ENCODE assay signal across 8 cellular contexts in the genomic region with DNA sequence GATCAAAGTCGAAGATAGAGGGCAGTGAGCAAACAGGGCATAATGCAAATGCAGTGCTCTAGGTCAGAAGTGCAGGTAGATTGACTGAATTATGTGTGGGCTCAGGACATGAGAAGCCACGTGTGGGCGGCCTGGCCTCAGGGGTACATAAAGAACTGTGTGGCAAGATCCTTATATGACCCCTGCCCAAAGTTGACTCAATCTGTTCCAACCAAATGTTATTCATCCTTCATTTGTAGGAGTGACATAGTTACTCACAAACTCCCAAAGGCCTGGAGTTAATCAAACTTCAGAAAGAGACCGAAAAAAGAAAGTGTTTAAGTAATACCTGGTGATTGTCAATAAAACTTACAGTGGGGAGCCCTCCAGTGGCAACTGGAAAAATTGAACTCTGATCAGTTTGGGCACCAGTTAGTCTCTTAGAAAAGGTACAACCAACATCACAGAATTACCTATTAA.
DNase-seq lines count a peak whose midpoint lies in the region; TF ChIP-seq lines count a peak whose summit lies in the region.

No MANE protein-coding gene starts in this region.

- no peaks in the 10 kb centered on the region for H3K36me3 ChIP-seq in A673 (ENCODE audit: insufficient read depth, low read length, poor library complexity, severe bottlenecking)
- H3K36me3 ChIP-seq in esophagus squamous epithelium, result no peaks in the 10 kb centered on the region
- no peaks in the 10 kb centered on the region for H3K36me3 ChIP-seq in prostate gland

- TF ChIP-seq POLR2A in esophagus squamous epithelium (IDR thresholded peaks at IDR 0.05) (no peak), prostate gland (IDR thresholded peaks at IDR 0.05) (no peak)

- H3K9me3 ChIP-seq in A673 (ENCODE audit: low read depth, low read length, poor library complexity, severe bottlenecking), result no peaks in the 10 kb centered on the region
- no peaks in the 10 kb centered on the region for H3K9me3 ChIP-seq in esophagus squamous epithelium
- H3K9me3 ChIP-seq in prostate gland, result no peaks in the 10 kb centered on the region

- intact Hi-C loops in A673 (cut with micrococcal nuclease; ENCODE audit: unreplicated experiment) (no loop called here), esophagus squamous epithelium (cut with DNase I) (no loop called here), prostate gland (cut with DNase I) (loop anchor here (10.0 kb wide), 2 partner anchors 114 to 1024 kb away; a partner anchor contains a TSS)

- WGBS in esophagus squamous epithelium, 2 donors, result 53 to 59% methylated on average over 4 of the region's 4 CpGs
- WGBS in prostate gland, result 61% methylated on average over 4 of the region's 4 CpGs

- CTCF ChIA-PET in A673 (lab: Charles Lee), result no interaction called here

- H3K27ac ChIP-seq in A673 (ENCODE audit: low read depth, low read length, poor library complexity, severe bottlenecking) (no peak overlapping the region), esophagus squamous epithelium (no peak overlapping the region), prostate gland (no peak overlapping the region)

- peak; percentile 47; the same call in 1 of the 2 replicates for TF ChIP-seq CTCF in A673 (conservative IDR thresholded peaks at IDR 0.05; ENCODE audit: low read depth, low read length)
- TF ChIP-seq CTCF in GM12864 (IDR thresholded peaks at IDR 0.05; ENCODE audit: low read depth, low read length, missing control alignments), result peak; percentile 31
- peak in 5 of 6 experiments; percentile 26 to 61 (median 41) for TF ChIP-seq CTCF in esophagus squamous epithelium (IDR thresholded peaks at IDR 0.05)
- peak; percentile 63 for TF ChIP-seq CTCF in retinal pigment epithelial cell (conservative IDR thresholded peaks at IDR 0.05; ENCODE audit: low read depth, low read length)
- TF ChIP-seq CTCF in prostate gland (IDR thresholded peaks at IDR 0.05), result peak in 1 of 4 experiments; percentile 33

- no peaks in the 10 kb centered on the region for H3K4me1 ChIP-seq in A673 (ENCODE audit: insufficient read depth, low read length, poor library complexity, severe bottlenecking)
- no peaks in the 10 kb centered on the region for H3K4me1 ChIP-seq in esophagus squamous epithelium
- H3K4me1 ChIP-seq in prostate gland (replicated peaks), result no peaks in the 10 kb centered on the region

- DNase-seq in A673 (ENCODE audit: low spot score) (peak; percentile 15), GM12864 (ENCODE audit: low read depth) (no peak), NCI-H460 (ENCODE audit: extremely low read depth, low read depth) (peak; percentile 4), esophagus squamous epithelium (lab: John Stamatoyannopoulos, UW) (no peak), retinal pigment epithelial cell (ENCODE audit: low read depth) (no peak), GOT3 (lab: John Stamatoyannopoulos, UW) (no peak), DMS114 treated with DMSO at 0.1 percent for 48 hours (lab: John Stamatoyannopoulos, UW; ENCODE audit: unreplicated experiment) (no peak), prostate gland (ENCODE audit: low spot score) (no peak)

- BruUV-seq in A673 (replicated peaks; lab: Mats Ljungman, UMichigan), result no TSS peak

- H3K4me3 ChIP-seq in A673 (ENCODE audit: low read depth, low read length, poor library complexity, severe bottlenecking) (no peak overlapping the region), GM12864 (ENCODE audit: low read depth, low read length) (no peak overlapping the region), esophagus squamous epithelium (no peak overlapping the region), retinal pigment epithelial cell (ENCODE audit: low read length) (no peak overlapping the region), prostate gland (no peak overlapping the region)

- H3K27me3 ChIP-seq in A673 (replicated peaks; ENCODE audit: insufficient read depth, low read depth, low read length, poor library complexity), result no peaks in the 10 kb centered on the region
- H3K27me3 ChIP-seq in esophagus squamous epithelium, result no peaks in the 10 kb centered on the region
- no peaks in the 10 kb centered on the region for H3K27me3 ChIP-seq in prostate gland (replicated peaks; ENCODE audit: insufficient read depth)

- POLR2A ChIA-PET in A673 (lab: Charles Lee; ENCODE audit: low non-redundant PET), result no interaction called here

Comparison
In these comparisons a context has a peak if more than half of its experiments do, and no peak if none do; other contexts are left out.
1. DNase-seq: peak in A673 (single experiment) and NCI-H460 (single experiment); none in GM12864 (single experiment), esophagus squamous epithelium (single experiment), retinal pigment epithelial cell (single experiment), GOT3 (single experiment), DMS114 treated with DMSO at 0.1 percent for 48 hours (single experiment) and prostate gland (single experiment).